ENCODE assay signal across 3 cellular contexts in the genomic region with DNA sequence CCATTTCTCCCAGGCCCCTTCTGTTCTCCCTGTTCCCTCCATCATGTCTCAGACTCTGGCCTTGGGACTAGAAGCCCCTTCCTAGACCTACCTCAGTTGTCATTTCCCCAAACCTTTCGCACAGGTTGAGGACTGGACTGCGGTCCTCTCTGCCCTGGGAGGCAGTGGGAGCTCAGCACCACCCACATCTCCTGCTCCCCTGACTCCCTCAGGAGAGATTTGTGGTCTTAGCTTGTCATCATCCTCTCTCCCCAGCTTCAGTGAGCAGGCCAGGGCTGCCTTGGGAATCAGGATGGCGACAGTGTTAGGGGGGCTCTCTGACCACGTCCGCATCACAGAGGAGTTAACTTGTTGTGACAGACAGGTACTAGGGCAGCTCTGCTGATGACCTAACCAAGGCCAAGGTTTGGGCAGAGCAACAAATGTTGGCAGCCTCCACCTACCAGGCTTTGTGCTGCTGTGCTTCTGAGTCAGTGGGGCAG.
TF ChIP-seq lines count a peak whose summit lies in the region.

No MANE protein-coding gene starts in this region.

TF ChIP-seq in GM23338, 12 proteins besides CTCF, POLR2A, EP300 and RAD21 (continues in another document):
- no peak for TF ChIP-seq POLR2AphosphoS5 (IDR thresholded peaks at IDR 0.05; ENCODE audit: low read depth)
- TF ChIP-seq, protein P1, sequence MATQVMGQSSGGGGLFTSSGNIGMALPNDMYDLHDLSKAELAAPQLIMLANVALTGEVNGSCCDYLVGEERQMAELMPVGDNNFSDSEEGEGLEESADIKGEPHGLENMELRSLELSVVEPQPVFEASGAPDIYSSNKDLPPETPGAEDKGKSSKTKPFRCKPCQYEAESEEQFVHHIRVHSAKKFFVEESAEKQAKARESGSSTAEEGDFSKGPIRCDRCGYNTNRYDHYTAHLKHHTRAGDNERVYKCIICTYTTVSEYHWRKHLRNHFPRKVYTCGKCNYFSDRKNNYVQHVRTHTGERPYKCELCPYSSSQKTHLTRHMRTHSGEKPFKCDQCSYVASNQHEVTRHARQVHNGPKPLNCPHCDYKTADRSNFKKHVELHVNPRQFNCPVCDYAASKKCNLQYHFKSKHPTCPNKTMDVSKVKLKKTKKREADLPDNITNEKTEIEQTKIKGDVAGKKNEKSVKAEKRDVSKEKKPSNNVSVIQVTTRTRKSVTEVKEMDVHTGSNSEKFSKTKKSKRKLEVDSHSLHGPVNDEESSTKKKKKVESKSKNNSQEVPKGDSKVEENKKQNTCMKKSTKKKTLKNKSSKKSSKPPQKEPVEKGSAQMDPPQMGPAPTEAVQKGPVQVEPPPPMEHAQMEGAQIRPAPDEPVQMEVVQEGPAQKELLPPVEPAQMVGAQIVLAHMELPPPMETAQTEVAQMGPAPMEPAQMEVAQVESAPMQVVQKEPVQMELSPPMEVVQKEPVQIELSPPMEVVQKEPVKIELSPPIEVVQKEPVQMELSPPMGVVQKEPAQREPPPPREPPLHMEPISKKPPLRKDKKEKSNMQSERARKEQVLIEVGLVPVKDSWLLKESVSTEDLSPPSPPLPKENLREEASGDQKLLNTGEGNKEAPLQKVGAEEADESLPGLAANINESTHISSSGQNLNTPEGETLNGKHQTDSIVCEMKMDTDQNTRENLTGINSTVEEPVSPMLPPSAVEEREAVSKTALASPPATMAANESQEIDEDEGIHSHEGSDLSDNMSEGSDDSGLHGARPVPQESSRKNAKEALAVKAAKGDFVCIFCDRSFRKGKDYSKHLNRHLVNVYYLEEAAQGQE (IDR thresholded peaks at IDR 0.05; ENCODE audit: unreplicated experiment), result no peak

TF ChIP-seq in IMR-90, 13 proteins besides CTCF, POLR2A, EP300 and RAD21:
- TF ChIP-seq CEBPB (IDR thresholded peaks at IDR 0.05; ENCODE audit: low read depth, low read length), result no peak

TF ChIP-seq in SK-N-SH, 30 proteins besides CTCF, POLR2A, EP300 and RAD21:
- TF ChIP-seq EZH2phosphoT487 (IDR thresholded peaks at IDR 0.05; ENCODE audit: borderline replicate concordance, low read depth) (no peak), POLR2AphosphoS5 (IDR thresholded peaks at IDR 0.05; ENCODE audit: low read depth, low read length) (no peak), FOSL2 (IDR thresholded peaks at IDR 0.05; ENCODE audit: borderline replicate concordance, low read depth) (no peak), SIN3A (IDR thresholded peaks at IDR 0.05; ENCODE audit: borderline replicate concordance, low read depth, low read length) (no peak), GABPA (IDR thresholded peaks at IDR 0.05; ENCODE audit: low read depth) (no peak), TCF12 (IDR thresholded peaks at IDR 0.05) (no peak), MEF2A (IDR thresholded peaks at IDR 0.05; ENCODE audit: borderline replicate concordance, low read depth) (no peak), JUND (IDR thresholded peaks at IDR 0.05) (no peak), FOXJ3 (CRISPR knock-in tag; IDR thresholded peaks at IDR 0.05) (no peak), TAF1 (IDR thresholded peaks at IDR 0.05; ENCODE audit: borderline replicate concordance, low read depth, low read length) (no peak), NRF1 (IDR thresholded peaks at IDR 0.05; ENCODE audit: low read depth, low read length) (no peak), NFIC (IDR thresholded peaks at IDR 0.05; ENCODE audit: borderline replicate concordance) (no peak)
- TF ChIP-seq, protein P2, sequence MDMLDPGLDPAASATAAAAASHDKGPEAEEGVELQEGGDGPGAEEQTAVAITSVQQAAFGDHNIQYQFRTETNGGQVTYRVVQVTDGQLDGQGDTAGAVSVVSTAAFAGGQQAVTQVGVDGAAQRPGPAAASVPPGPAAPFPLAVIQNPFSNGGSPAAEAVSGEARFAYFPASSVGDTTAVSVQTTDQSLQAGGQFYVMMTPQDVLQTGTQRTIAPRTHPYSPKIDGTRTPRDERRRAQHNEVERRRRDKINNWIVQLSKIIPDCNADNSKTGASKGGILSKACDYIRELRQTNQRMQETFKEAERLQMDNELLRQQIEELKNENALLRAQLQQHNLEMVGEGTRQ (IDR thresholded peaks at IDR 0.05; ENCODE audit: borderline replicate concordance, low read depth, low read length), result no peak
- TF ChIP-seq, protein P3, sequence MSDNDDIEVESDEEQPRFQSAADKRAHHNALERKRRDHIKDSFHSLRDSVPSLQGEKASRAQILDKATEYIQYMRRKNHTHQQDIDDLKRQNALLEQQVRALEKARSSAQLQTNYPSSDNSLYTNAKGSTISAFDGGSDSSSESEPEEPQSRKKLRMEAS (IDR thresholded peaks at IDR 0.05; ENCODE audit: low read depth), result no peak
- TF ChIP-seq, protein P1 (IDR thresholded peaks at IDR 0.05; ENCODE audit: low read depth, low read length), result no peak
